ENCODE assay signal across 33 cellular contexts in genomic region chr6:109143191-109143590, GRCh38.
"Had no signal": no experiment of that assay in that cellular context is flagged by ENCODE, and none has a peak within 500 bp of the region (broad histone marks: within the 10 kb centered on the region; RNA-seq: fewer than 3 reads in every experiment).

No MANE protein-coding gene starts in this region.

- H3K4me1 Mint-ChIP-seq: activated CD4-positive, alpha-beta T cell treated with anti-CD3 and anti-CD28 coated beads for 36 hours; endodermal cell; mesothelial cell of epicardium; naive B cell; nephron progenitor cell; stimulated activated effector memory CD8-positive, alpha-beta T cell treated with anti-CD3 and anti-CD28 coated beads, Interleukin-12 subunit alpha, Interleukin-12 subunit beta, amount 100 ng/mL, for 72 hours; stimulated activated naive CD8-positive, alpha-beta T cell treated with anti-CD3 and anti-CD28 coated beads, Interleukin-15, amount 100 ng/mL, for 72 hours had no signal

- H3K4me3 ChIP-seq: gastrocnemius medialis, ovary, prostate gland, skin epidermis, uterus had no signal

- FAIRE-seq: astrocyte had no signal

- H3K4me3 Mint-ChIP-seq: activated CD4-positive, alpha-beta T cell treated with anti-CD3 and anti-CD28 coated beads for 36 hours; activated CD8-positive, alpha-beta memory T cell treated with anti-CD3 and anti-CD28 coated beads, Interleukin-2, amount 10 ng/mL, durations not matched to agents 7 days and 5 days; activated CD8-positive, alpha-beta T cell treated with anti-CD3 and anti-CD28 coated beads, Interleukin-2, amount 10 ng/mL, durations not matched to agents 7 days and 5 days; activated naive CD4-positive, alpha-beta T cell treated with anti-CD3 and anti-CD28 coated beads for 36 hours; activated naive CD8-positive, alpha-beta T cell treated with anti-CD3 and anti-CD28 coated beads for 36 hours; endodermal cell; mesothelial cell of epicardium; nephron progenitor cell; stimulated activated effector memory CD8-positive, alpha-beta T cell treated with anti-CD3 and anti-CD28 coated beads, Interleukin-12 subunit alpha, Interleukin-12 subunit beta, amount 100 ng/mL, for 72 hours; stimulated activated naive CD8-positive, alpha-beta T cell treated with anti-CD3 and anti-CD28 coated beads, Interleukin-15, amount 100 ng/mL, for 72 hours; T-helper 2 cell treated with Interferon-gamma antibody and Interleukin-4, amounts not matched to agents 5 μg/mL and 100 μg/mL, for 36 hours; type B pancreatic cell had no signal

- H3K4me1 ChIP-seq: prostate gland, uterus had no signal

- ATAC-seq: activated CD4-positive, alpha-beta T cell treated with anti-CD3 and anti-CD28 coated beads for 36 hours; activated CD8-positive, alpha-beta memory T cell treated with anti-CD3 and anti-CD28 coated beads, Interleukin-2, amount 10 ng/mL, durations not matched to agents 7 days and 5 days; activated CD8-positive, alpha-beta T cell treated with anti-CD3 and anti-CD28 coated beads, Interleukin-2, amount 10 ng/mL, durations not matched to agents 7 days and 5 days; esophagus mucosa; gastrocnemius medialis; left ventricle myocardium superior; sciatic nerve; stimulated activated effector memory CD8-positive, alpha-beta T cell treated with anti-CD3 and anti-CD28 coated beads, Interleukin-12 subunit alpha, Interleukin-12 subunit beta, amount 100 ng/mL, for 72 hours; stimulated activated naive CD8-positive, alpha-beta T cell treated with anti-CD3 and anti-CD28 coated beads, Interleukin-15, amount 100 ng/mL, for 72 hours had no signal

- H3K27me3 Mint-ChIP-seq: activated CD4-positive, alpha-beta T cell treated with anti-CD3 and anti-CD28 coated beads for 36 hours; activated CD8-positive, alpha-beta memory T cell treated with anti-CD3 and anti-CD28 coated beads, Interleukin-2, amount 10 ng/mL, durations not matched to agents 7 days and 5 days; activated naive CD8-positive, alpha-beta T cell treated with anti-CD3 and anti-CD28 coated beads for 36 hours; naive B cell; stimulated activated naive CD8-positive, alpha-beta T cell treated with anti-CD3 and anti-CD28 coated beads, Interleukin-15, amount 100 ng/mL, for 72 hours; type B pancreatic cell had no signal

- H3K36me3 ChIP-seq: brain microvascular endothelial cell, neutrophil, ovary, prostate gland, uterus had no signal

- H3K27ac ChIP-seq: brain microvascular endothelial cell, gastrocnemius medialis, neutrophil, ovary, prostate gland, skin epidermis, uterus had no signal

- H3K9me3 Mint-ChIP-seq: activated naive CD4-positive, alpha-beta T cell treated with anti-CD3 and anti-CD28 coated beads for 36 hours; activated naive CD8-positive, alpha-beta T cell treated with anti-CD3 and anti-CD28 coated beads for 36 hours; stimulated activated effector memory CD8-positive, alpha-beta T cell treated with anti-CD3 and anti-CD28 coated beads, Interleukin-12 subunit alpha, Interleukin-12 subunit beta, amount 100 ng/mL, for 72 hours; stimulated activated naive CD8-positive, alpha-beta T cell treated with anti-CD3 and anti-CD28 coated beads, Interleukin-15, amount 100 ng/mL, for 72 hours had no signal

- DNase-seq: activated CD4-positive, alpha-beta T cell treated with anti-CD3 and anti-CD28 coated beads for 36 hours; activated CD4-positive, CD25-positive, alpha-beta regulatory T cell; activated CD8-positive, alpha-beta memory T cell treated with anti-CD3 and anti-CD28 coated beads, Interleukin-2, amount 10 ng/mL, durations not matched to agents 7 days and 5 days; activated CD8-positive, alpha-beta T cell treated with anti-CD3 and anti-CD28 coated beads, Interleukin-2, amount 10 ng/mL, durations not matched to agents 7 days and 5 days; activated effector memory CD4-positive, alpha-beta T cell treated with anti-CD3 and anti-CD28 coated beads, Interleukin-2, amount 50 U/mL, for 16 hours; activated naive CD4-positive, alpha-beta T cell treated with anti-CD3 and anti-CD28 coated beads for 36 hours; activated naive CD8-positive, alpha-beta T cell treated with anti-CD3 and anti-CD28 coated beads for 36 hours; amniotic stem cell; brain microvascular endothelial cell; endodermal cell; gastrocnemius medialis; glutamatergic neuron; islet precursor cell; left ventricle myocardium superior; naive B cell; nephron progenitor cell; ovary; retina; stimulated activated CD4-positive, alpha-beta T cell treated with anti-CD3 and anti-CD28 coated beads, Interleukin-12 subunit alpha, Interleukin-12 subunit beta, amount 100 ng/mL, for 4 hours; stimulated activated CD4-positive, alpha-beta T cell treated with anti-CD3 and anti-CD28 coated beads, Interleukin-4, amount 100 ng/mL, for 24 hours; stimulated activated naive CD8-positive, alpha-beta T cell treated with anti-CD3 and anti-CD28 coated beads, Interleukin-15, amount 100 ng/mL, for 72 hours; substantia nigra; uterus had no signal

- H3K9me3 ChIP-seq: gastrocnemius medialis, neutrophil, ovary, prostate gland, uterus had no signal

- H3K27me3 ChIP-seq: brain microvascular endothelial cell, gastrocnemius medialis, neutrophil, ovary, uterus had no signal

- H3K27ac Mint-ChIP-seq: activated CD4-positive, alpha-beta T cell treated with anti-CD3 and anti-CD28 coated beads for 36 hours; activated CD8-positive, alpha-beta memory T cell treated with anti-CD3 and anti-CD28 coated beads, Interleukin-2, amount 10 ng/mL, durations not matched to agents 7 days and 5 days; activated CD8-positive, alpha-beta T cell treated with anti-CD3 and anti-CD28 coated beads, Interleukin-2, amount 10 ng/mL, durations not matched to agents 7 days and 5 days; activated naive CD4-positive, alpha-beta T cell treated with anti-CD3 and anti-CD28 coated beads for 36 hours; activated naive CD8-positive, alpha-beta T cell treated with anti-CD3 and anti-CD28 coated beads for 36 hours; endodermal cell; mesothelial cell of epicardium; nephron progenitor cell; stimulated activated effector memory CD8-positive, alpha-beta T cell treated with anti-CD3 and anti-CD28 coated beads, Interleukin-12 subunit alpha, Interleukin-12 subunit beta, amount 100 ng/mL, for 72 hours; stimulated activated naive CD8-positive, alpha-beta T cell treated with anti-CD3 and anti-CD28 coated beads, Interleukin-15, amount 100 ng/mL, for 72 hours; T-helper 2 cell treated with Interferon-gamma antibody and Interleukin-4, amounts not matched to agents 5 μg/mL and 100 μg/mL, for 36 hours; type B pancreatic cell had no signal
